12 cellular contexts compared by ENCODE assay signal in the genomic region with DNA sequence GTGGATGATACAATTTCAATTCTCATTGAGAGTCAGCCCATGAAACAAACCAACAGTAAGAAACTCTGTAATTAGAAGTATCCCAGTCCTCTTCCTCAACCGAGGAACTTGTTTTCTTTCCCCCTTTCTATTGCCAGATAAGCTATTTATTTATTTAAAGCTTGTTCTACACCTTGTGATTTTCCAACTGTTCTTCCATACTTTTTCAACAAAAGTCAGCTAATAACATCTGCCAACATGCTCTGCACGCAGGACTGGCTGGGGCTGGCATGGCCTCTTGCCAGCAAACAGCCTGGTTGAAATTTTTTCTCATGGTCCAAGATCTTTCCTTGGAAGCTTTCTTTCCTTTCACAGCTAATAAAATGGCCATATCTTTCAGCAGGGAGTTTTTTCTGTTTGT. TPM values are rescaled to one million over a fixed set of nuclear protein-coding genes. Genes with fewer than 3 reads are reported as not detected.
A peak's percentile ranks its signal among the peaks of the same experiment; 100 is the strongest.
DNase-seq lines count a peak whose midpoint lies in the region; ATAC-seq and TF ChIP-seq lines count a peak whose summit lies in the region.
"Had no signal": no experiment of that assay in that cellular context is flagged by ENCODE, and none has a peak within 500 bp of the region (broad histone marks: within the 10 kb centered on the region; RNA-seq: fewer than 3 reads in every experiment).

No MANE protein-coding gene starts in this region.

- no peak for TF ChIP-seq EP300 in suprapubic skin (IDR thresholded peaks at IDR 0.05)

- H3K9ac ChIP-seq in adipocyte (ENCODE audit: low read length), result peak overlapping the region; percentile 91

- no TSS peak for BruUV-seq in Calu3 (replicated peaks; lab: Mats Ljungman, UMichigan)

- DNase-seq in CD4-positive, CD25-positive, alpha-beta regulatory T cell, result no peak
- peak in 1 of 2 experiments; percentile 46 for DNase-seq in HL-60 (ENCODE audit: low read depth in 1 of 2, low spot score in 1 of 2)
- no peak for DNase-seq in adipocyte (ENCODE audit: low read depth)
- no peak for DNase-seq in naive thymus-derived CD8-positive, alpha-beta T cell
- no peak for DNase-seq in sciatic nerve (ENCODE audit: low spot score)
- DNase-seq in suprapubic skin (ENCODE audit: low spot score in 2 of 2), result no peak
- no peak for DNase-seq in Calu3
- no peak for DNase-seq in NCI-H1092 (lab: John Stamatoyannopoulos, UW)
- DNase-seq: activated CD4-positive, CD25-positive, alpha-beta regulatory T cell; NCI-H446 treated with DMSO at 0.1 percent for 48 hours had no signal

- H3K9me3 Mint-ChIP-seq in CD4-positive, CD25-positive, alpha-beta regulatory T cell, result peaks cover 0 to 2% (median 0%) of the 10 kb centered on the region in 7 donors
- no peaks in the 10 kb centered on the region for H3K9me3 Mint-ChIP-seq in naive thymus-derived CD8-positive, alpha-beta T cell
- no peaks in the 10 kb centered on the region for H3K9me3 Mint-ChIP-seq in Calu3 (ENCODE audit: low read depth, unreplicated experiment)
- H3K9me3 Mint-ChIP-seq: IgD-negative memory B cell had no signal

- H3K4me3 ChIP-seq in CD4-positive, CD25-positive, alpha-beta regulatory T cell (ENCODE audit: low read depth, low read length), result no peak overlapping the region
- no peak overlapping the region for H3K4me3 ChIP-seq in HL-60 (replicated peaks; ENCODE audit: insufficient read depth, low read length)
- peak overlapping the region; percentile 87 for H3K4me3 ChIP-seq in adipocyte (ENCODE audit: low read length)
- H3K4me3 ChIP-seq in suprapubic skin, result no peak overlapping the region

- H3K4me3 Mint-ChIP-seq in CD4-positive, CD25-positive, alpha-beta regulatory T cell, result peak overlapping the region in 1 of 4 donors; percentile 94
- H3K4me3 Mint-ChIP-seq in naive thymus-derived CD8-positive, alpha-beta T cell, result peak overlapping the region in 1 of 10 donors; percentile 1
- no peak overlapping the region for H3K4me3 Mint-ChIP-seq in Calu3 (ENCODE audit: low read depth, unreplicated experiment)

- H3K36me3 Mint-ChIP-seq in CD4-positive, CD25-positive, alpha-beta regulatory T cell, result no peaks in the 10 kb centered on the region
- no peaks in the 10 kb centered on the region for H3K36me3 Mint-ChIP-seq in naive thymus-derived CD8-positive, alpha-beta T cell
- peaks cover 12% of the 10 kb centered on the region for H3K36me3 Mint-ChIP-seq in Calu3 (ENCODE audit: insufficient read depth, unreplicated experiment)
- H3K36me3 Mint-ChIP-seq: IgD-negative memory B cell had no signal

- TF ChIP-seq POLR2A in suprapubic skin (IDR thresholded peaks at IDR 0.05), result no peak

- intact Hi-C loops in sciatic nerve (cut with DNase I) (loop anchor here (10.0 kb wide), 2 partner anchors 644 to 916 kb away; a partner anchor contains a TSS), Calu3 (cut with micrococcal nuclease; ENCODE audit: unreplicated experiment) (loop anchor here (5.0 kb wide), 1 partner anchor 308 kb away; no protein-coding TSS in a partner anchor)

- peak overlapping the region; percentile 6 to 76 (median 45) for H3K27ac Mint-ChIP-seq in CD4-positive, CD25-positive, alpha-beta regulatory T cell
- peak overlapping the region in 8 of 10 donors; percentile 3 to 94 (median 54) for H3K27ac Mint-ChIP-seq in naive thymus-derived CD8-positive, alpha-beta T cell
- H3K27ac Mint-ChIP-seq in Calu3 (ENCODE audit: unreplicated experiment), result no peak overlapping the region

- peaks cover 8% of the 10 kb centered on the region for H3K27me3 ChIP-seq in CD4-positive, CD25-positive, alpha-beta regulatory T cell (ENCODE audit: control insufficient read depth, insufficient read depth, low read length)
- H3K27me3 ChIP-seq in HL-60 (ENCODE audit: insufficient read depth, poor library complexity, severe bottlenecking) (no peaks in the 10 kb centered on the region), adipocyte (replicated peaks; ENCODE audit: control insufficient read depth, insufficient read depth, low read length) (no peaks in the 10 kb centered on the region), suprapubic skin (peaks cover 3% of the 10 kb centered on the region)

- CTCF ChIA-PET in Calu3 (lab: Charles Lee), result no interaction called here

- POLR2A ChIA-PET in naive thymus-derived CD8-positive, alpha-beta T cell (lab: Charles Lee), result no interaction called here

- ATAC-seq in CD4-positive, CD25-positive, alpha-beta regulatory T cell (ENCODE audit: low read depth in 2 of 2), result no peak
- no peak for ATAC-seq in naive thymus-derived CD8-positive, alpha-beta T cell
- ATAC-seq in sciatic nerve, result no peak
- ATAC-seq: HCT116 had no signal

- TF ChIP-seq CTCF in HL-60 (IDR thresholded peaks at IDR 0.05; ENCODE audit: insufficient read depth, low read length) (no peak), suprapubic skin (IDR thresholded peaks at IDR 0.05) (no peak), Calu3 (IDR thresholded peaks at IDR 0.05; ENCODE audit: unreplicated experiment) (no peak)

- no peak overlapping the region for H3K27ac ChIP-seq in CD4-positive, CD25-positive, alpha-beta regulatory T cell (ENCODE audit: insufficient read depth, low read length, poor library complexity, severe bottlenecking)
- peak overlapping the region; percentile 97 for H3K27ac ChIP-seq in HL-60 (replicated peaks)
- no peak overlapping the region for H3K27ac ChIP-seq in suprapubic skin

- 25% methylated on average over 2 of the region's 2 CpGs for WGBS in suprapubic skin

- H3K4me1 ChIP-seq in CD4-positive, CD25-positive, alpha-beta regulatory T cell (ENCODE audit: control insufficient read depth, insufficient read depth, low read length, poor library complexity, severe bottlenecking), result peaks cover 12% of the 10 kb centered on the region
- H3K4me1 ChIP-seq in adipocyte (ENCODE audit: control insufficient read depth, insufficient read depth, low read length) (peaks cover 45% of the 10 kb centered on the region), suprapubic skin (peaks cover 12% of the 10 kb centered on the region)

- H3K4me1 Mint-ChIP-seq in CD4-positive, CD25-positive, alpha-beta regulatory T cell, result peaks cover 21 to 26% (median 23%) of the 10 kb centered on the region in 4 donors
- peaks cover 13 to 23% (median 19%) of the 10 kb centered on the region in 4 donors for H3K4me1 Mint-ChIP-seq in naive thymus-derived CD8-positive, alpha-beta T cell
- H3K4me1 Mint-ChIP-seq in Calu3 (ENCODE audit: low read depth, unreplicated experiment), result no peaks in the 10 kb centered on the region

- H3K9me3 ChIP-seq in CD4-positive, CD25-positive, alpha-beta regulatory T cell (ENCODE audit: control insufficient read depth in 2 of 2, low read length in 2 of 2), result no peaks in the 10 kb centered on the region
- H3K9me3 ChIP-seq in adipocyte (ENCODE audit: control insufficient read depth, low read length) (no peaks in the 10 kb centered on the region), suprapubic skin (no peaks in the 10 kb centered on the region)

- no peaks in the 10 kb centered on the region for H3K36me3 ChIP-seq in CD4-positive, CD25-positive, alpha-beta regulatory T cell (ENCODE audit: control insufficient read depth, insufficient read depth, low read length)
- H3K36me3 ChIP-seq in adipocyte (ENCODE audit: control insufficient read depth, insufficient read depth, low read length, severe bottlenecking), result no peaks in the 10 kb centered on the region
- H3K36me3 ChIP-seq in suprapubic skin, result peaks cover 2% of the 10 kb centered on the region

- H3K27me3 Mint-ChIP-seq in CD4-positive, CD25-positive, alpha-beta regulatory T cell, result peaks cover 20% of the 10 kb centered on the region
- peaks cover 0 to 5% (median 0%) of the 10 kb centered on the region in 5 donors for H3K27me3 Mint-ChIP-seq in naive thymus-derived CD8-positive, alpha-beta T cell
- H3K27me3 Mint-ChIP-seq in Calu3 (ENCODE audit: unreplicated experiment), result no peaks in the 10 kb centered on the region

RNA-seq across cellular contexts. Expression of a gene that starts 2.9 kb away (rescaled TPM):
- 86.7 TPM for total RNA-seq in CD4-positive, CD25-positive, alpha-beta regulatory T cell
- polyA plus RNA-seq in CD4-positive, CD25-positive, alpha-beta regulatory T cell, result 1 to 10 TPM; 1.9 to 3.3 (median 2.6) TPM
- total RNA-seq in naive thymus-derived CD8-positive, alpha-beta T cell, result 10 to 100 TPM; 20.7 to 21.5 TPM
- 1 to 10 TPM; 2.1 to 2.9 (median 2.7) TPM for polyA plus RNA-seq in naive thymus-derived CD8-positive, alpha-beta T cell
- total RNA-seq in sciatic nerve (24.7 TPM), suprapubic skin (10 to 100 TPM; 41.1 to 62.5 (median 51.8) TPM), Calu3 (2022) (4.3 and 5.4 TPM in 2 replicates)
